Comparison of ENCODE assay signal across 4 cellular contexts in the genomic region with DNA sequence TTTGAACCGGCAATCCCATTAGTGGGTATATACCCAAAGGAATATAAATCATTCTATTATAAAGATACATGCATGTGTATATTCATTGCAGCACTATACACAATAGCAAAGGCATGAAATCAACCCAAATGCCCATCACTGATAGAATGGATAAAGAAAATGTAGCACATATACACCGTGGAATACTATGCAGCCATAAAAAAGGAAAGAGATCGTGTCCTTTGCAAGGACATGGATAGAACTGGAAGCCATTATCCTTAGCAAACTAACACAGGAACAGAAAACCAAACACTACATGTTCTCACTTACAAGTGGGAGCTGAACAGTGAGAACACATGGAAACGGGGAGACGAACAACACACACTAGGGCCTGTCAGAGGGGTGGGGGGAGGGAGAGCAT. TPM values are rescaled to one million over a fixed set of nuclear protein-coding genes. Genes with fewer than 3 reads are reported as not detected.
DNase-seq lines count a peak whose midpoint lies in the region; ATAC-seq, FAIRE-seq and TF ChIP-seq lines count a peak whose summit lies in the region.
"Not testable (repeated sequence)": the region's sequence is repeated elsewhere in the genome, so short reads cannot be mapped to it uniquely, and the experiment has no call there.
"Had no signal": no experiment of that assay in that cellular context is flagged by ENCODE, and none has a peak within 500 bp of the region (broad histone marks: within the 10 kb centered on the region; RNA-seq: fewer than 3 reads in every experiment).

No MANE protein-coding gene starts in this region.

- H3K79me2 ChIP-seq in K562 (ENCODE audit: control insufficient read depth, insufficient read depth, low read length) = not testable (repeated sequence)

- not testable (repeated sequence) for H3K36me3 ChIP-seq in HEK293 (ENCODE audit: control insufficient read depth in 2 of 2, insufficient read depth in 1 of 2, low read length in 2 of 2); K562 (ENCODE audit: control insufficient read depth, insufficient read depth, low read length)

- not testable (repeated sequence) for H4K20me1 ChIP-seq in K562 (replicated peaks; ENCODE audit: control insufficient read depth, insufficient read depth, low read length)

- POLR2A ChIA-PET in HEK293 (lab: Yijun Ruan, JAX); K562 (lab: Yijun Ruan, JAX): not testable (repeated sequence)

- H3K9me3 ChIP-seq in HEK293 (ENCODE audit: control insufficient read depth, insufficient read depth, low read depth, low read length); K562 (replicated peaks; ENCODE audit: control insufficient read depth, insufficient read depth, low read depth, low read length): not testable (repeated sequence)

- BruUV-seq in K562 (replicated peaks; lab: Mats Ljungman, UMichigan) = not testable (repeated sequence)

- TF ChIP-seq POLR2A in K562 (conservative IDR thresholded peaks at IDR 0.05) = not testable (repeated sequence)

- in situ Hi-C loops in K562 (cut with MboI) = not testable (repeated sequence)

- DNase-seq in K562 (ENCODE audit: extremely low read depth in 1 of 4, low spot score in 3 of 4) = not testable (repeated sequence)

- CTCF ChIA-PET in HEK293 (lab: Yijun Ruan, JAX); K562 (lab: Yijun Ruan, JAX; ENCODE audit: low intra/inter-chr PET ratio): not testable (repeated sequence)

- intact Hi-C loops in K562 (cut with micrococcal nuclease) = not testable (repeated sequence)

- H3K9ac ChIP-seq in K562 (ENCODE audit: insufficient read depth in 1 of 2, low read depth in 2 of 2, low read length in 2 of 2) = not testable (repeated sequence)

- not testable (repeated sequence) for TF ChIP-seq CTCF in HEK293 (tag by site-specific recombination; IDR thresholded peaks at IDR 0.05); K562 (IDR thresholded peaks at IDR 0.05 in 2 of 3, conservative IDR thresholded peaks at IDR 0.05 in 1 of 3; ENCODE audit: insufficient read depth in 2 of 3, low read depth in 1 of 3, low read length in 3 of 3)

- peaks cover 9 to 59% of the 10 kb centered on the region in 2 experiments; a peak in 4 of 5 replicates for H3K27me3 ChIP-seq in K562 (ENCODE audit: control insufficient read depth in 2 of 2, insufficient read depth in 2 of 2, low read length in 2 of 2)

- FAIRE-seq in K562 (lab: Jason Lieb, UNC) = not testable (repeated sequence)

- 22% methylated on average over 5 of the region's 5 CpGs for WGBS in K562 (ENCODE audit: insufficient coverage, low coverage, missing lambda C conversion rate)

- not testable (repeated sequence) for H2AFZ ChIP-seq in K562 (ENCODE audit: low read depth, low read length)

- H3K4me2 ChIP-seq in K562 (ENCODE audit: insufficient read depth, low read length) = not testable (repeated sequence)

- H3K9me1 ChIP-seq in K562 (ENCODE audit: control insufficient read depth, insufficient read depth, low read length) = not testable (repeated sequence)

- not testable (repeated sequence) for TF ChIP-seq EP300 in K562 (IDR thresholded peaks at IDR 0.05; ENCODE audit: low read length)

- not testable (repeated sequence) for TF ChIP-seq RAD21 in K562 (CRISPR knock-in tag; conservative IDR thresholded peaks at IDR 0.05 in 1 of 2, IDR thresholded peaks at IDR 0.05 in 1 of 2)

- not testable (repeated sequence) for H3K4me1 ChIP-seq in HEK293 (ENCODE audit: control insufficient read depth, insufficient read depth, low read length); K562 (replicated peaks in 1 of 2; ENCODE audit: control insufficient read depth in 2 of 2, insufficient read depth in 2 of 2, low read length in 2 of 2)

- ATAC-seq in K562 = not testable (repeated sequence)

- not testable (repeated sequence) for H3K4me3 ChIP-seq in HEK293 (ENCODE audit: low read depth, low read length); K562

- not testable (repeated sequence) for H3K27ac ChIP-seq in HEK293 (ENCODE audit: extremely low read depth, low read depth, low read length); K562 (ENCODE audit: extremely low read depth, low read depth, low read length)

TF ChIP-seq in HEK293, 187 proteins besides CTCF, POLR2A, EP300 and RAD21 (continues in another document):
- TF ChIP-seq ZNF146 (tag by site-specific recombination; IDR thresholded peaks at IDR 0.05) = peak; percentile 95

TF ChIP-seq in K562, 482 proteins besides CTCF, POLR2A, EP300 and RAD21:
- TF ChIP-seq ZNF146 (CRISPR knock-in tag; IDR thresholded peaks at IDR 0.05; ENCODE audit: unreplicated experiment) (peak; percentile 83), RBM25 (IDR thresholded peaks at IDR 0.05; ENCODE audit: low read depth, low read length, severe bottlenecking) (peak; percentile 6)

RNA-seq across cellular contexts. Expression of a gene that starts 18.9 kb away (rescaled TPM):
- not detected in 2 replicates for total RNA-seq in K562 (2011; cell fraction: chromatin; rRNA removed; ENCODE audit: low replicate concordance)
- not detected in 2 replicates for total RNA-seq in K562 (2011; cell fraction: nucleolus; rRNA removed)
- total RNA-seq in K562 (2011; cell fraction: nucleoplasm; rRNA removed) = not detected in 2 replicates
- total RNA-seq in K562 (2014; rRNA removed) (not detected in 2 replicates), K562 (2014; rRNA removed; fragmentation: Illumina TruSeq; extraction: Trizol) (not detected in 2 replicates), K562 (2015; rRNA removed; fragmentation: Illumina TruSeq; extraction: Trizol) (not detected in 2 replicates), K562 (2021) (not detected in 2 replicates)
- polyA plus RNA-seq in K562 (2011; rRNA removed) (not detected in 2 replicates), K562 (2014; fragmentation: Illumina TruSeq; extraction: Trizol) (not detected in 2 replicates), K562 (2014; fragmentation: Nextera tagmentation; extraction: Ambion mirVana) (not detected), K562 (2014; rRNA removed) (not detected in 2 replicates)
- polyA plus RNA-seq in K562 (2011; cell fraction: cytosol; rRNA removed) = not detected in 2 replicates
- not detected in 2 replicates for polyA plus RNA-seq in K562 (2011; cell fraction: nucleus; rRNA removed)
- polyA plus RNA-seq in K562 (2012) = not detected in 2 replicates
- not detected in 2 replicates for polyA minus RNA-seq in K562 (2011; rRNA and poly(A)+ RNA removed)
- polyA minus RNA-seq in K562 (2011; cell fraction: cytosol; rRNA and poly(A)+ RNA removed) = not detected in 2 replicates
- polyA minus RNA-seq in K562 (2011; cell fraction: nucleus; rRNA and poly(A)+ RNA removed) = not detected in 2 replicates
- polyA plus RNA-seq: AG04450, CD14-positive monocyte had no signal

RNA-seq across cellular contexts. Expression of a gene that starts 59.4 kb away (rescaled TPM):
- total RNA-seq in K562 (2011; cell fraction: chromatin; rRNA removed; ENCODE audit: low replicate concordance) = 3.2 and 16.5 TPM in 2 replicates
- 8.8 and 11.8 TPM in 2 replicates for total RNA-seq in K562 (2011; cell fraction: nucleolus; rRNA removed)
- 7.0 TPM in 2 replicates for total RNA-seq in K562 (2011; cell fraction: nucleoplasm; rRNA removed)
- total RNA-seq in K562 (2014; rRNA removed) (1.5 and 1.7 TPM in 2 replicates), K562 (2014; rRNA removed; fragmentation: Illumina TruSeq; extraction: Trizol) (0.32 and 0.55 TPM in 2 replicates), K562 (2015; rRNA removed; fragmentation: Illumina TruSeq; extraction: Trizol) (0.41 and 0.51 TPM in 2 replicates), K562 (2021) (1.1 and 2.1 TPM in 2 replicates)
- polyA plus RNA-seq in K562 (2011; rRNA removed) (0.38 and 0.46 TPM in 2 replicates), K562 (2014; fragmentation: Illumina TruSeq; extraction: Trizol) (0.46 and 0.87 TPM in 2 replicates), K562 (2014; fragmentation: Nextera tagmentation; extraction: Ambion mirVana) (under 1 TPM in 1 of 2 experiments, not detected in 1; 0.04 TPM), K562 (2014; rRNA removed) (0.45 and 0.88 TPM in 2 replicates)
- 0.44 and 0.70 TPM in 2 replicates for polyA plus RNA-seq in K562 (2011; cell fraction: cytosol; rRNA removed)
- 2.6 and 3.4 TPM in 2 replicates for polyA plus RNA-seq in K562 (2011; cell fraction: nucleus; rRNA removed)
- polyA plus RNA-seq in K562 (2012) = 1.2 and 19.6 TPM in 2 replicates
- polyA minus RNA-seq in K562 (2011; rRNA and poly(A)+ RNA removed) = 0.18 and 0.45 TPM in 2 replicates
- 0.48 and 1.6 TPM in 2 replicates for polyA minus RNA-seq in K562 (2011; cell fraction: cytosol; rRNA and poly(A)+ RNA removed)
- polyA minus RNA-seq in K562 (2011; cell fraction: nucleus; rRNA and poly(A)+ RNA removed) = 3.6 and 4.7 TPM in 2 replicates
